In the genomic region with DNA sequence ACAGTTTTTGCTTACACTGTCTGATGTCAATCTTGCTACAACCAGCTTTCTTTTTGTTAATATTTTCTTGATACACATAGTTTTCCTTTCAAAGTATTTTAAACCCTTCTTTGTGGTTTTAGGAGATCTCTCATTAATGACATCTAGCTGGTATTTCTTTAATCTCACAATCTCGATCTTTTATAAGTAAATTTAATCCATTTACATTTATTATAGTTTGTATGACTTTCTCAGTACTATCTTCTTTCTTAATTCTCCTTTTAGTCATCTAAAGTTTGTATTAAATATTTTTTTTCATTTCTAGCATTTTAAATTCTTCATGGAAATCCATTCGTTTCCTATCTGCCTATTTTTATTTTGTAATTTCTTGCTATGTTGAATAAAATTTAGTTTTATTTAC, we compare ENCODE assay signal across 33 cellular contexts.
"Had no signal": no experiment of that assay in that cellular context is flagged by ENCODE, and none has a peak within 500 bp of the region (broad histone marks: within the 10 kb centered on the region; RNA-seq: fewer than 3 reads in every experiment).

No MANE protein-coding gene starts in this region.

- DNase-seq: activated effector memory CD4-positive, alpha-beta T cell treated with anti-CD3 and anti-CD28 coated beads, Interleukin-2, amount 50 U/mL, for 16 hours; activated effector memory CD4-positive, alpha-beta T cell treated with Interleukin-2 at 50 U/mL for 16 hours; activated gamma-delta T cell; activated gamma-delta T cell treated with Interleukin-2 at 50 U/mL for 16 hours; activated naive CD4-positive, alpha-beta T cell; activated naive CD4-positive, alpha-beta T cell treated with anti-CD3 and anti-CD28 coated beads for 36 hours; activated naive CD4-positive, alpha-beta T cell treated with anti-CD3 and anti-CD28 coated beads, Interleukin-2, amount 10 ng/mL, durations not matched to agents 7 days and 5 days; activated naive CD4-positive, alpha-beta T cell treated with anti-CD3 and anti-CD28 coated beads, Interleukin-2, amount 50 U/mL, for 16 hours; activated naive CD4-positive, alpha-beta T cell treated with Interleukin-2 at 50 U/mL for 16 hours; activated naive CD8-positive, alpha-beta T cell treated with anti-CD3 and anti-CD28 coated beads for 36 hours; activated naive CD8-positive, alpha-beta T cell treated with anti-CD3 and anti-CD28 coated beads, Interleukin-2, amount 10 ng/mL, durations not matched to agents 7 days and 5 days; activated naive CD8-positive, alpha-beta T cell treated with anti-CD3 and anti-CD28 coated beads, Interleukin-2, amount 50 U/mL, for 24 hours; activated T-cell treated with anti-CD3 and anti-CD28 coated beads, Interleukin-2, amount 50 U/mL, for 24 hours; activated T-cell treated with anti-CD3 and anti-CD28 coated beads, Interleukin-2, amount 50 U/mL, for 4 hours; activated T-cell treated with anti-CD3 and anti-CD28 coated beads, Interleukin-2, amount 50 U/mL, for 48 hours; activated T-cell treated with anti-CD3 and anti-CD28 coated beads, Interleukin-2, amount 50 U/mL, for 72 hours; adrenal gland; amniotic stem cell; amygdala; anterior cingulate cortex; aorta; body of pancreas; brain microvascular endothelial cell; caudate nucleus; central memory CD4-positive, alpha-beta T cell; cerebellar nuclear complex had no signal

- H3K27me3 ChIP-seq: adrenal gland, ascending aorta, body of pancreas, brain microvascular endothelial cell, breast epithelium, cardiac muscle cell had no signal

- H3K27ac ChIP-seq: adrenal gland, ascending aorta, body of pancreas, brain microvascular endothelial cell, breast epithelium, cardiac muscle cell had no signal

- H3K4me3 ChIP-seq: adrenal gland, ascending aorta, body of pancreas, breast epithelium, cardiac muscle cell had no signal

- H3K9me3 ChIP-seq: adrenal gland, ascending aorta, body of pancreas had no signal

- H3K4me1 ChIP-seq: adrenal gland, ascending aorta, body of pancreas, breast epithelium had no signal

- ATAC-seq: activated naive CD4-positive, alpha-beta T cell treated with anti-CD3 and anti-CD28 coated beads, Interleukin-2, amount 50 U/mL, for 72 hours; activated naive CD8-positive, alpha-beta T cell treated with anti-CD3 and anti-CD28 coated beads, Interleukin-2, amount 50 U/mL, for 24 hours; activated T-cell treated with anti-CD3 and anti-CD28 coated beads, Interleukin-2, amount 50 U/mL, for 4 hours; activated T-cell treated with anti-CD3 and anti-CD28 coated beads, Interleukin-2, amount 50 U/mL, for 72 hours; activated T-helper 17 cell treated with anti-CD3 and anti-CD28 coated beads, Interleukin-2, amount 50 U/mL, for 72 hours; body of pancreas had no signal

- H3K36me3 ChIP-seq: adrenal gland, ascending aorta, brain microvascular endothelial cell, breast epithelium, cardiac muscle cell had no signal

- FAIRE-seq: astrocyte, bronchial epithelial cell had no signal
